Comparison of ENCODE assay signal across 15 cellular contexts in the genomic region with DNA sequence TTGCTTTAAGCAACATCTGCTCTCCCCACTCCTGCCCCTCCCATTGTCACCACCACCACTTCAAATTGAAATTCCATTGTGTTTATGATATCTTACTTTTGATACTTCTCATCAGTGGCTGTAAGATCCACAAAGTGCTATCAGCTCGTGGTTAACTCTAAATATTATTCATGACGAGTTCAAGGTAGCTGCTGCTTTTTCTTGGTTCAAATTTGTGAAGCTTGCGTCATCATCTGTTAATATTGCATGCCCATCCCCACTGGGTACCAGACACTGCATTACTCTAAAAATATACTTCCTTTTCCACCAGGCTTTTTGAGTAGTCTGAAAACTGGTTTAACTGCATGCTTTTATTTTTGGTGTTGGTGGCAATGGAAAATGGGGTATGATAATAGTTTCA.
"Had no signal": no experiment of that assay in that cellular context is flagged by ENCODE, and none has a peak within 500 bp of the region (broad histone marks: within the 10 kb centered on the region; RNA-seq: fewer than 3 reads in every experiment).

No MANE protein-coding gene starts in this region.

- H3K27me3 ChIP-seq: pancreas, suprapubic skin, upper lobe of left lung had no signal

- H3K27ac Mint-ChIP-seq: activated CD4-positive, alpha-beta memory T cell treated with anti-CD3 and anti-CD28 coated beads, Interleukin-2, amount 10 ng/mL, durations not matched to agents 7 days and 5 days; naive B cell had no signal

- H3K27ac ChIP-seq: lower lobe of right lung, pancreas, suprapubic skin, upper lobe of left lung, VCaP had no signal

- H3K27me3 Mint-ChIP-seq: activated CD4-positive, alpha-beta memory T cell treated with anti-CD3 and anti-CD28 coated beads, Interleukin-2, amount 10 ng/mL, durations not matched to agents 7 days and 5 days; central memory CD8-positive, alpha-beta T cell; naive B cell had no signal

- DNase-seq: activated CD4-positive, alpha-beta memory T cell treated with anti-CD3 and anti-CD28 coated beads, Interleukin-2, amount 10 ng/mL, durations not matched to agents 7 days and 5 days; activated CD8-positive, alpha-beta memory T cell treated with anti-CD3 and anti-CD28 coated beads, Interleukin-2, amount 50 U/mL, for 4 hours; hippocampal formation; left cardiac atrium; lower lobe of right lung; midbrain; naive B cell; pancreas; stimulated activated CD4-positive, alpha-beta T cell treated with anti-CD3 and anti-CD28 coated beads, Interleukin-2, amount 100 ng/mL, for 48 hours; stimulated activated naive CD8-positive, alpha-beta T cell treated with anti-CD3 and anti-CD28 coated beads, Interleukin-15, Interleukin-2, amounts not matched to agents 100 U/mL and 50 U/mL, for 24 hours; T1000; upper lobe of left lung had no signal

- H3K9me3 Mint-ChIP-seq: activated CD4-positive, alpha-beta memory T cell treated with anti-CD3 and anti-CD28 coated beads, Interleukin-2, amount 10 ng/mL, durations not matched to agents 7 days and 5 days; naive B cell had no signal

- H3K4me1 ChIP-seq: pancreas had no signal

- H3K4me1 Mint-ChIP-seq: activated CD4-positive, alpha-beta memory T cell treated with anti-CD3 and anti-CD28 coated beads, Interleukin-2, amount 10 ng/mL, durations not matched to agents 7 days and 5 days; central memory CD8-positive, alpha-beta T cell; naive B cell had no signal

- H3K9me3 ChIP-seq: lower lobe of right lung, pancreas, suprapubic skin, upper lobe of left lung had no signal

- H3K36me3 Mint-ChIP-seq: naive B cell had no signal

- H3K36me3 ChIP-seq: lower lobe of right lung, pancreas, suprapubic skin, upper lobe of left lung had no signal

- H3K4me3 Mint-ChIP-seq: activated CD4-positive, alpha-beta memory T cell treated with anti-CD3 and anti-CD28 coated beads, Interleukin-2, amount 10 ng/mL, durations not matched to agents 7 days and 5 days; central memory CD8-positive, alpha-beta T cell; naive B cell had no signal

- H3K4me3 ChIP-seq: lower lobe of right lung, pancreas, suprapubic skin, upper lobe of left lung had no signal

- ATAC-seq: lower lobe of right lung; pancreas; stimulated activated naive CD8-positive, alpha-beta T cell treated with anti-CD3 and anti-CD28 coated beads, Interleukin-15, Interleukin-2, amounts not matched to agents 100 U/mL and 50 U/mL, for 24 hours had no signal

- FAIRE-seq: pancreas had no signal
